In the genomic region with DNA sequence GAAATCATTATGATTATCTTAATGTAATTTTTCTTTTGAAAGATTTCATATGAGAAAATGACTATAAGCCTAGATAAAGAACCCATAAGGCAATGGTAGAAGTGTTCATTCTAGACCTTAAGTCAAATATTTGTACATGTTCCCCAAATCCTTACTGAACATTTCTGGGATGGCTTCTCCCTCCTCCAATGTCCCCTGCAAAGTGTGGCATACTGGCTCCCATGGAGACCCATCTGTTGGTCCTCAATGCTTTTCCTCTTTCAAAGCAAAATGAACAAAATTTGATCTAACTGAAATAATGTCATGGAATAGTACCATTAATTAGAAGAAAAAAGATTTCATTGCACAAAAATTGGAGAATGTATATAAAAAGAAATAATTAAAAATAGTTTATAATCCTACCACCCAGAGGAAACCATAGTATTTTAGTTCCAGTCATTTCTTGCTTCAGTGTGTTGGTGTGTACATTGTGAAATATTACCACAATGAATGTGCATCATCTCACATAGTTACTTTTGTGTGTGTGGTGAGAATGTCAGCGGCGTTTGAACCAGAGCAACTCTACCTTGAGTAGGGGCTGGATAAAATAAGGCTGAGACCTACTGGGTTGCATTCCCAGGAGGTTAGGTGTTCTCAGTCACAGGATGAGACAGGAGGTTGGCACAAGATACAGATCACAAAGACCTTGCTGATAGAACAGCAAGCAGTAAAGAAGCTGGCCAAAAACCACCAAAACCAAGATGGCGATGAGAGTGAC, we compare ENCODE assay signal across 21 cellular contexts.
DNase-seq lines count a peak whose midpoint lies in the region; ATAC-seq, FAIRE-seq and TF ChIP-seq lines count a peak whose summit lies in the region.
"Had no signal": no experiment of that assay in that cellular context is flagged by ENCODE, and none has a peak within 500 bp of the region (broad histone marks: within the 10 kb centered on the region; RNA-seq: fewer than 3 reads in every experiment).

No MANE protein-coding gene starts in this region.

- H3K4me3 Mint-ChIP-seq in GM23338 (no peak overlapping the region), neural crest cell (no peak overlapping the region)
- H3K4me3 Mint-ChIP-seq: CD4-positive, alpha-beta T cell had no signal

- no peaks in the 10 kb centered on the region for H3K27me3 ChIP-seq in GM23338 (ENCODE audit: insufficient read depth)
- no peaks in the 10 kb centered on the region for H3K27me3 ChIP-seq in upper lobe of right lung
- H3K27me3 ChIP-seq: BLaER1, SJSA1 had no signal

- H3K4me1 ChIP-seq in GM23338 (ENCODE audit: insufficient read depth) (peaks cover 18% of the 10 kb centered on the region), upper lobe of right lung (no peaks in the 10 kb centered on the region)
- H3K4me1 ChIP-seq: BLaER1, Caco-2, SJSA1 had no signal

- H3K27me3 Mint-ChIP-seq in GM23338 (ENCODE audit: insufficient read depth, low read depth, poor library complexity), result no peaks in the 10 kb centered on the region
- H3K27me3 Mint-ChIP-seq in neural crest cell (ENCODE audit: low read depth), result no peaks in the 10 kb centered on the region
- H3K27me3 Mint-ChIP-seq: CD4-positive, alpha-beta T cell had no signal

- no peak for FAIRE-seq in HTR-8/SVneo (lab: Jason Lieb, UNC)
- FAIRE-seq: GM12891 had no signal

- in situ Hi-C loops in SK-MEL-5 (cut with HindIII; ENCODE audit: low pct_unique_long_range_greater_than_20kb, low sequenced_read_pairs), result no loop called here

- peak overlapping the region; percentile 70 for H3K4me2 ChIP-seq in GM23338
- H3K4me2 ChIP-seq: BLaER1 had no signal

- no peaks in the 10 kb centered on the region for H3K9me3 ChIP-seq in upper lobe of right lung

- H3K27ac Mint-ChIP-seq in GM23338, result no peak overlapping the region; the same call in 1 of the 2 replicates
- H3K27ac Mint-ChIP-seq in neural crest cell (ENCODE audit: unreplicated experiment), result peak overlapping the region; percentile 63
- H3K27ac Mint-ChIP-seq: CD4-positive, alpha-beta T cell had no signal

- no peaks in the 10 kb centered on the region for H3K79me2 ChIP-seq in GM23338 (replicated peaks; ENCODE audit: insufficient read depth)

- H3K4me1 Mint-ChIP-seq in GM23338 (peaks cover 33% of the 10 kb centered on the region), neural crest cell (peaks cover 5% of the 10 kb centered on the region)

- H3K9me2 ChIP-seq in GM23338 (ENCODE audit: insufficient read depth), result peaks cover 27% of the 10 kb centered on the region

- no peak for ATAC-seq in GM23338
- ATAC-seq in upper lobe of right lung, result no peak
- ATAC-seq: Right ventricle myocardium inferior had no signal

- no peak overlapping the region for H3K4me3 ChIP-seq in GM23338
- H3K4me3 ChIP-seq in epithelial cell of esophagus (ENCODE audit: low read length), result no peak overlapping the region
- H3K4me3 ChIP-seq in upper lobe of right lung, result no peak overlapping the region
- H3K4me3 ChIP-seq: BLaER1, SJSA1 had no signal

- H3K9me3 Mint-ChIP-seq in GM23338, result peaks cover 26% of the 10 kb centered on the region
- peaks cover 6% of the 10 kb centered on the region for H3K9me3 Mint-ChIP-seq in neural crest cell
- H3K9me3 Mint-ChIP-seq: CD4-positive, alpha-beta T cell had no signal

- H3K36me3 Mint-ChIP-seq in GM23338 (ENCODE audit: low read depth) (peaks cover 23% of the 10 kb centered on the region), neural crest cell (ENCODE audit: low read depth) (peaks cover 3% of the 10 kb centered on the region)

- H2AFZ ChIP-seq in GM23338, result no peak overlapping the region

- intact Hi-C loops in upper lobe of right lung (cut with DNase I), result no loop called here

- no peak for DNase-seq in GM23338 (ENCODE audit: low spot score)
- peak; percentile 1 for DNase-seq in SK-MEL-5 (ENCODE audit: low read depth, low spot score)
- peak; percentile 66 for DNase-seq in epithelial cell of esophagus (ENCODE audit: low read depth)
- DNase-seq in neural crest cell (ENCODE audit: low read depth, low spot score), result no peak
- DNase-seq in upper lobe of right lung, result no peak
- no peak for DNase-seq in HTR-8/SVneo (ENCODE audit: insufficient read length, low spot score)
- DNase-seq in stimulated activated CD4-positive, alpha-beta T cell treated with anti-CD3 and anti-CD28 coated beads, Interleukin-12 subunit alpha, Interleukin-12 subunit beta, amount 100 ng/mL, for 4 hours, result no peak
- DNase-seq: Caco-2; CD4-positive, alpha-beta T cell; DND-41; KG1; MV-4-11; NCI-H1105 treated with DMSO at 0.1 percent for 48 hours; NCI-H2029 treated with DMSO at 0.1 percent for 48 hours; NCI-H2171 treated with DMSO at 0.1 percent for 48 hours; NCI-H524 treated with DMSO at 0.1 percent for 48 hours; OCI-M1 had no signal

- H3F3A ChIP-seq in GM23338 (replicated peaks; ENCODE audit: low read depth), result no peaks in the 10 kb centered on the region

- TF ChIP-seq CTCF in GM23338 (conservative IDR thresholded peaks at IDR 0.05; ENCODE audit: low read depth in 2 of 2) (no peak), epithelial cell of esophagus (IDR thresholded peaks at IDR 0.05; ENCODE audit: insufficient read depth, low read depth, low read length, missing control alignments) (no peak), neural crest cell (conservative IDR thresholded peaks at IDR 0.05) (no peak), upper lobe of right lung (IDR thresholded peaks at IDR 0.05) (no peak)

- H3K36me3 ChIP-seq in GM23338 (ENCODE audit: insufficient read depth), result no peaks in the 10 kb centered on the region
- no peaks in the 10 kb centered on the region for H3K36me3 ChIP-seq in upper lobe of right lung
- H3K36me3 ChIP-seq: BLaER1, SJSA1 had no signal

- H4K20me1 ChIP-seq in GM23338 (replicated peaks; ENCODE audit: insufficient read depth), result no peaks in the 10 kb centered on the region
- H4K20me1 ChIP-seq: BLaER1 had no signal

- H3K27ac ChIP-seq in GM23338 (ENCODE audit: low read depth), result no peak overlapping the region
- no peak overlapping the region for H3K27ac ChIP-seq in upper lobe of right lung
- H3K27ac ChIP-seq: BLaER1, SJSA1 had no signal

TF ChIP-seq in GM23338, 12 proteins besides CTCF, POLR2A, EP300 and RAD21 (continues in another document):
- TF ChIP-seq STAT1 (IDR thresholded peaks at IDR 0.05; ENCODE audit: unreplicated experiment) (no peak), JUNB (IDR thresholded peaks at IDR 0.05; ENCODE audit: unreplicated experiment) (no peak), POLR2AphosphoS5 (IDR thresholded peaks at IDR 0.05; ENCODE audit: low read depth) (no peak), ZNF114 (CRISPR knock-in tag; IDR thresholded peaks at IDR 0.05) (no peak), ZNF331 (CRISPR knock-in tag; IDR thresholded peaks at IDR 0.05; ENCODE audit: low read depth) (no peak), CREB1 (CRISPR knock-in tag; IDR thresholded peaks at IDR 0.05; ENCODE audit: low read depth) (no peak)
- TF ChIP-seq, protein P1, sequence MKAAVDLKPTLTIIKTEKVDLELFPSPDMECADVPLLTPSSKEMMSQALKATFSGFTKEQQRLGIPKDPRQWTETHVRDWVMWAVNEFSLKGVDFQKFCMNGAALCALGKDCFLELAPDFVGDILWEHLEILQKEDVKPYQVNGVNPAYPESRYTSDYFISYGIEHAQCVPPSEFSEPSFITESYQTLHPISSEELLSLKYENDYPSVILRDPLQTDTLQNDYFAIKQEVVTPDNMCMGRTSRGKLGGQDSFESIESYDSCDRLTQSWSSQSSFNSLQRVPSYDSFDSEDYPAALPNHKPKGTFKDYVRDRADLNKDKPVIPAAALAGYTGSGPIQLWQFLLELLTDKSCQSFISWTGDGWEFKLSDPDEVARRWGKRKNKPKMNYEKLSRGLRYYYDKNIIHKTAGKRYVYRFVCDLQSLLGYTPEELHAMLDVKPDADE (IDR thresholded peaks at IDR 0.05), result no peak

Comparison
In these comparisons a context has a peak if more than half of its experiments do, and no peak if none do; other contexts are left out.
1. DNase-seq: peak in SK-MEL-5 (single experiment) and epithelial cell of esophagus (single experiment); none in GM23338 (single experiment), neural crest cell (single experiment), upper lobe of right lung (single experiment), HTR-8/SVneo (single experiment) and stimulated activated CD4-positive, alpha-beta T cell treated with anti-CD3 and anti-CD28 coated beads, Interleukin-12 subunit alpha, Interleukin-12 subunit beta, amount 100 ng/mL, for 4 hours (single experiment).